Comparison of ENCODE assay signal across 1 cellular context in genomic region chr17:42407289-42407836, GRCh38.
TF ChIP-seq lines count a peak whose summit lies in the region.

No MANE protein-coding gene starts in this region.

TF ChIP-seq in HepG2, 621 proteins besides CTCF, POLR2A, EP300 and RAD21 (continued from another document):
- no peak for TF ChIP-seq SNAPC2 (CRISPR knock-in tag; IDR thresholded peaks at IDR 0.05)
- TF ChIP-seq ZSCAN12 (CRISPR knock-in tag; IDR thresholded peaks at IDR 0.05), result no peak
- TF ChIP-seq, protein P1, sequence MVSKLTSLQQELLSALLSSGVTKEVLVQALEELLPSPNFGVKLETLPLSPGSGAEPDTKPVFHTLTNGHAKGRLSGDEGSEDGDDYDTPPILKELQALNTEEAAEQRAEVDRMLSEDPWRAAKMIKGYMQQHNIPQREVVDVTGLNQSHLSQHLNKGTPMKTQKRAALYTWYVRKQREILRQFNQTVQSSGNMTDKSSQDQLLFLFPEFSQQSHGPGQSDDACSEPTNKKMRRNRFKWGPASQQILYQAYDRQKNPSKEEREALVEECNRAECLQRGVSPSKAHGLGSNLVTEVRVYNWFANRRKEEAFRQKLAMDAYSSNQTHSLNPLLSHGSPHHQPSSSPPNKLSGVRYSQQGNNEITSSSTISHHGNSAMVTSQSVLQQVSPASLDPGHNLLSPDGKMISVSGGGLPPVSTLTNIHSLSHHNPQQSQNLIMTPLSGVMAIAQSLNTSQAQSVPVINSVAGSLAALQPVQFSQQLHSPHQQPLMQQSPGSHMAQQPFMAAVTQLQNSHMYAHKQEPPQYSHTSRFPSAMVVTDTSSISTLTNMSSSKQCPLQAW (CRISPR knock-in tag; IDR thresholded peaks at IDR 0.05), result no peak
- TF ChIP-seq ATF5 (CRISPR knock-in tag; IDR thresholded peaks at IDR 0.05; ENCODE audit: low read depth), result no peak
- TF ChIP-seq ZBTB40 (IDR thresholded peaks at IDR 0.05), result no peak
- no peak for TF ChIP-seq ZBTB40 (CRISPR knock-in tag; IDR thresholded peaks at IDR 0.05)
- TF ChIP-seq, protein P2, sequence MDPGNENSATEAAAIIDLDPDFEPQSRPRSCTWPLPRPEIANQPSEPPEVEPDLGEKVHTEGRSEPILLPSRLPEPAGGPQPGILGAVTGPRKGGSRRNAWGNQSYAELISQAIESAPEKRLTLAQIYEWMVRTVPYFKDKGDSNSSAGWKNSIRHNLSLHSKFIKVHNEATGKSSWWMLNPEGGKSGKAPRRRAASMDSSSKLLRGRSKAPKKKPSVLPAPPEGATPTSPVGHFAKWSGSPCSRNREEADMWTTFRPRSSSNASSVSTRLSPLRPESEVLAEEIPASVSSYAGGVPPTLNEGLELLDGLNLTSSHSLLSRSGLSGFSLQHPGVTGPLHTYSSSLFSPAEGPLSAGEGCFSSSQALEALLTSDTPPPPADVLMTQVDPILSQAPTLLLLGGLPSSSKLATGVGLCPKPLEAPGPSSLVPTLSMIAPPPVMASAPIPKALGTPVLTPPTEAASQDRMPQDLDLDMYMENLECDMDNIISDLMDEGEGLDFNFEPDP (CRISPR knock-in tag; conservative IDR thresholded peaks at IDR 0.05), result no peak
- no peak for TF ChIP-seq PAX8 (CRISPR knock-in tag; IDR thresholded peaks at IDR 0.05; ENCODE audit: borderline replicate concordance)
- no peak for TF ChIP-seq ZNF850 (CRISPR knock-in tag; conservative IDR thresholded peaks at IDR 0.05)
- TF ChIP-seq DDIT3 (CRISPR knock-in tag; IDR thresholded peaks at IDR 0.05), result no peak
